In genomic region chr9:7974335-7975005, GRCh38 we compare ENCODE assay signal across 8 cellular contexts.
DNase-seq lines count a peak whose midpoint lies in the region; ATAC-seq and TF ChIP-seq lines count a peak whose summit lies in the region.

No MANE protein-coding gene starts in this region.

- peak overlapping the region; percentile 14 for H3K27ac Mint-ChIP-seq in chondrocyte (ENCODE audit: unreplicated experiment)

- H3K4me1 Mint-ChIP-seq in chondrocyte (ENCODE audit: low read depth), result no peaks in the 10 kb centered on the region

- peak; percentile 26 for ATAC-seq in GM21367 (IDR thresholded peaks at IDR 0.05; ENCODE audit: unreplicated experiment)
- ATAC-seq in GM18867 (IDR thresholded peaks at IDR 0.05; ENCODE audit: unreplicated experiment), result no peak
- no peak for ATAC-seq in HG03196 (IDR thresholded peaks at IDR 0.05; ENCODE audit: unreplicated experiment)
- no peak for ATAC-seq in SK-N-SH treated with all-trans-retinoic acid at 6 μM for 48 hours

- TF ChIP-seq CTCF in chondrocyte (IDR thresholded peaks at IDR 0.05), result no peak

- no peak overlapping the region for H3K4me3 Mint-ChIP-seq in chondrocyte (ENCODE audit: unreplicated experiment)

- peak; percentile 59 for DNase-seq in DMS153 (lab: John Stamatoyannopoulos, UW)
- DNase-seq in MV-4-11 (lab: John Stamatoyannopoulos, UW), result peak; percentile 87
- DNase-seq in chondrocyte (ENCODE audit: low spot score), result no peak
- DNase-seq in ecto neural progenitor cell (ENCODE audit: low spot score), result no peak

- H3K27me3 Mint-ChIP-seq in chondrocyte (ENCODE audit: low read depth), result peaks cover 5% of the 10 kb centered on the region

- no peaks in the 10 kb centered on the region for H3K9me3 Mint-ChIP-seq in chondrocyte (ENCODE audit: low read depth)

- no peaks in the 10 kb centered on the region for H3K36me3 Mint-ChIP-seq in chondrocyte (ENCODE audit: low read depth)

TF ChIP-seq in SK-N-SH treated with all-trans-retinoic acid at 6 μM for 48 hours, 23 proteins besides CTCF, POLR2A, EP300 and RAD21:
- TF ChIP-seq, protein P1, sequence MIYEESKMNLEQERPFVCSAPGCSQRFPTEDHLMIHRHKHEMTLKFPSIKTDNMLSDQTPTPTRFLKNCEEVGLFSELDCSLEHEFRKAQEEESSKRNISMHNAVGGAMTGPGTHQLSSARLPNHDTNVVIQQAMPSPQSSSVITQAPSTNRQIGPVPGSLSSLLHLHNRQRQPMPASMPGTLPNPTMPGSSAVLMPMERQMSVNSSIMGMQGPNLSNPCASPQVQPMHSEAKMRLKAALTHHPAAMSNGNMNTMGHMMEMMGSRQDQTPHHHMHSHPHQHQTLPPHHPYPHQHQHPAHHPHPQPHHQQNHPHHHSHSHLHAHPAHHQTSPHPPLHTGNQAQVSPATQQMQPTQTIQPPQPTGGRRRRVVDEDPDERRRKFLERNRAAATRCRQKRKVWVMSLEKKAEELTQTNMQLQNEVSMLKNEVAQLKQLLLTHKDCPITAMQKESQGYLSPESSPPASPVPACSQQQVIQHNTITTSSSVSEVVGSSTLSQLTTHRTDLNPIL (CRISPR knock-in tag; IDR thresholded peaks at IDR 0.05; ENCODE audit: low read depth), result no peak
- TF ChIP-seq BACH2 (CRISPR knock-in tag; IDR thresholded peaks at IDR 0.05; ENCODE audit: borderline replicate concordance) (no peak), ZNF70 (CRISPR knock-in tag; IDR thresholded peaks at IDR 0.05) (no peak), ZNF8 (CRISPR knock-in tag; IDR thresholded peaks at IDR 0.05) (no peak)
- TF ChIP-seq, protein P2, sequence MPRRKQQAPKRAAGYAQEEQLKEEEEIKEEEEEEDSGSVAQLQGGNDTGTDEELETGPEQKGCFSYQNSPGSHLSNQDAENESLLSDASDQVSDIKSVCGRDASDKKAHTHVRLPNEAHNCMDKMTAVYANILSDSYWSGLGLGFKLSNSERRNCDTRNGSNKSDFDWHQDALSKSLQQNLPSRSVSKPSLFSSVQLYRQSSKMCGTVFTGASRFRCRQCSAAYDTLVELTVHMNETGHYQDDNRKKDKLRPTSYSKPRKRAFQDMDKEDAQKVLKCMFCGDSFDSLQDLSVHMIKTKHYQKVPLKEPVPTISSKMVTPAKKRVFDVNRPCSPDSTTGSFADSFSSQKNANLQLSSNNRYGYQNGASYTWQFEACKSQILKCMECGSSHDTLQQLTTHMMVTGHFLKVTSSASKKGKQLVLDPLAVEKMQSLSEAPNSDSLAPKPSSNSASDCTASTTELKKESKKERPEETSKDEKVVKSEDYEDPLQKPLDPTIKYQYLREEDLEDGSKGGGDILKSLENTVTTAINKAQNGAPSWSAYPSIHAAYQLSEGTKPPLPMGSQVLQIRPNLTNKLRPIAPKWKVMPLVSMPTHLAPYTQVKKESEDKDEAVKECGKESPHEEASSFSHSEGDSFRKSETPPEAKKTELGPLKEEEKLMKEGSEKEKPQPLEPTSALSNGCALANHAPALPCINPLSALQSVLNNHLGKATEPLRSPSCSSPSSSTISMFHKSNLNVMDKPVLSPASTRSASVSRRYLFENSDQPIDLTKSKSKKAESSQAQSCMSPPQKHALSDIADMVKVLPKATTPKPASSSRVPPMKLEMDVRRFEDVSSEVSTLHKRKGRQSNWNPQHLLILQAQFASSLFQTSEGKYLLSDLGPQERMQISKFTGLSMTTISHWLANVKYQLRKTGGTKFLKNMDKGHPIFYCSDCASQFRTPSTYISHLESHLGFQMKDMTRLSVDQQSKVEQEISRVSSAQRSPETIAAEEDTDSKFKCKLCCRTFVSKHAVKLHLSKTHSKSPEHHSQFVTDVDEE (CRISPR knock-in tag; IDR thresholded peaks at IDR 0.05), result no peak
TF ChIP-seq in SK-N-SH treated with all-trans-retinoic acid at 6 μM for 48 hours: peak in this region for 0.

Comparison
In these comparisons a context has a peak if more than half of its experiments do, and no peak if none do; other contexts are left out.
1. DNase-seq: peak in DMS153 (single experiment) and MV-4-11 (single experiment); none in chondrocyte (single experiment) and ecto neural progenitor cell (single experiment).